13 cellular contexts compared by ENCODE assay signal in genomic region chr11:128775513-128775912, GRCh38.
DNase-seq lines count a peak whose midpoint lies in the region; ATAC-seq and TF ChIP-seq lines count a peak whose summit lies in the region.
"Had no signal": no experiment of that assay in that cellular context is flagged by ENCODE, and none has a peak within 500 bp of the region (broad histone marks: within the 10 kb centered on the region; RNA-seq: fewer than 3 reads in every experiment).

No MANE protein-coding gene starts in this region.

- DNase-seq in heart left ventricle (no peak), left ventricle myocardium superior (no peak), iris pigment epithelial cell (ENCODE audit: low read depth) (peak; percentile 57)
- no peak for DNase-seq in activated T-helper 2 cell treated with anti-CD3 and anti-CD28 coated beads, Interferon-gamma antibody, Interleukin-2, Interleukin-4, amounts not matched to agents 10 μg/mL and 5 μg/mL and 100 μg/mL, durations not matched to agents 14 hours and 24 hours and 36 hours (ENCODE audit: low spot score)
- no peak for DNase-seq in stimulated activated effector memory CD8-positive, alpha-beta T cell treated with anti-CD3 and anti-CD28 coated beads, Interleukin-12 subunit alpha, Interleukin-12 subunit beta, amount 100 ng/mL, for 72 hours (ENCODE audit: low spot score in 2 of 2)
- DNase-seq: GOT3, NCI-H1105, SJCRH30, substantia nigra had no signal

- TF ChIP-seq POLR2A in heart left ventricle (IDR thresholded peaks at IDR 0.05) (no peak), gastroesophageal sphincter (IDR thresholded peaks at IDR 0.05) (no peak)

- peak overlapping the region; percentile 6 for H3K27ac Mint-ChIP-seq in activated T-helper 2 cell treated with anti-CD3 and anti-CD28 coated beads, Interferon-gamma antibody, Interleukin-2, Interleukin-4, amounts not matched to agents 10 μg/mL and 5 μg/mL and 100 μg/mL, durations not matched to agents 14 hours and 24 hours and 36 hours
- peak overlapping the region; percentile 85 for H3K27ac Mint-ChIP-seq in stimulated activated effector memory CD8-positive, alpha-beta T cell treated with anti-CD3 and anti-CD28 coated beads, Interleukin-12 subunit alpha, Interleukin-12 subunit beta, amount 100 ng/mL, for 72 hours

- no peaks in the 10 kb centered on the region for H3K27me3 Mint-ChIP-seq in activated T-helper 2 cell treated with anti-CD3 and anti-CD28 coated beads, Interferon-gamma antibody, Interleukin-2, Interleukin-4, amounts not matched to agents 10 μg/mL and 5 μg/mL and 100 μg/mL, durations not matched to agents 14 hours and 24 hours and 36 hours (ENCODE audit: low read depth)

- H3K4me1 ChIP-seq in heart left ventricle = peaks cover 0 to 52% (median 31%) of the 10 kb centered on the region in 12 donors
- H3K4me1 ChIP-seq in gastroesophageal sphincter = peaks cover 0 to 8% (median 0%) of the 10 kb centered on the region in 3 donors
- H3K4me1 ChIP-seq: parathyroid adenoma had no signal

- ATAC-seq in heart left ventricle (peak in 3 of 4 donors; percentile 14 to 53 (median 51)), left ventricle myocardium superior (no peak), GM21381 (IDR thresholded peaks at IDR 0.05; ENCODE audit: unreplicated experiment) (no peak), HG03521 (IDR thresholded peaks at IDR 0.05; ENCODE audit: unreplicated experiment) (no peak), gastroesophageal sphincter (no peak)
- ATAC-seq in stimulated activated effector memory CD8-positive, alpha-beta T cell treated with anti-CD3 and anti-CD28 coated beads, Interleukin-12 subunit alpha, Interleukin-12 subunit beta, amount 100 ng/mL, for 72 hours = no peak

- WGBS in heart left ventricle, 4 donors = 48 to 64% (median 59%) methylated on average over 7 of the region's 7 CpGs
- WGBS in gastroesophageal sphincter (ENCODE audit: low coverage in 1 of 2), 2 donors = 71% methylated on average over 7 of the region's 7 CpGs; no CpG with 5 or more reads in 1 of the 2 donors

- H3K4me1 Mint-ChIP-seq in activated T-helper 2 cell treated with anti-CD3 and anti-CD28 coated beads, Interferon-gamma antibody, Interleukin-2, Interleukin-4, amounts not matched to agents 10 μg/mL and 5 μg/mL and 100 μg/mL, durations not matched to agents 14 hours and 24 hours and 36 hours (ENCODE audit: low read depth) = peaks cover 12% of the 10 kb centered on the region
- H3K4me1 Mint-ChIP-seq in stimulated activated effector memory CD8-positive, alpha-beta T cell treated with anti-CD3 and anti-CD28 coated beads, Interleukin-12 subunit alpha, Interleukin-12 subunit beta, amount 100 ng/mL, for 72 hours = peaks cover 73% of the 10 kb centered on the region

- H3K36me3 ChIP-seq in heart left ventricle (peaks cover 0 to 94% (median 45%) of the 10 kb centered on the region in 9 donors), gastroesophageal sphincter (peaks cover 0 to 25% of the 10 kb centered on the region in 2 donors)
- H3K36me3 ChIP-seq: SJCRH30 had no signal

- no peaks in the 10 kb centered on the region for H3K9me3 ChIP-seq in heart left ventricle
- H3K9me3 ChIP-seq in gastroesophageal sphincter = no peaks in the 10 kb centered on the region
- H3K9me3 ChIP-seq: SJCRH30 had no signal

- TF ChIP-seq CTCF in heart left ventricle (IDR thresholded peaks at IDR 0.05) (no peak), gastroesophageal sphincter (IDR thresholded peaks at IDR 0.05) (no peak)

- H3K4me3 ChIP-seq in heart left ventricle = no peak overlapping the region
- H3K4me3 ChIP-seq in gastroesophageal sphincter = no peak overlapping the region
- H3K4me3 ChIP-seq: SJCRH30 had no signal

- no peak for TF ChIP-seq EP300 in gastroesophageal sphincter (IDR thresholded peaks at IDR 0.05)

- intact Hi-C loops in heart left ventricle (cut with DNase I) = loop anchor here in 6 of 10 donors (2.0 to 10.0 kb wide), 5 partner anchors 47 to 601 kb away; no protein-coding TSS in a partner anchor
- intact Hi-C loops in left ventricle myocardium superior (cut with micrococcal nuclease) = no loop called here
- intact Hi-C loops in activated T-helper 2 cell treated with anti-CD3 and anti-CD28 coated beads, Interferon-gamma antibody, Interleukin-2, Interleukin-4, amounts not matched to agents 10 μg/mL and 5 μg/mL and 100 μg/mL, durations not matched to agents 14 hours and 24 hours and 36 hours (cut with micrococcal nuclease) = no loop called here

- no peak overlapping the region for H3K4me3 Mint-ChIP-seq in activated T-helper 2 cell treated with anti-CD3 and anti-CD28 coated beads, Interferon-gamma antibody, Interleukin-2, Interleukin-4, amounts not matched to agents 10 μg/mL and 5 μg/mL and 100 μg/mL, durations not matched to agents 14 hours and 24 hours and 36 hours (ENCODE audit: low read depth)
- H3K4me3 Mint-ChIP-seq in stimulated activated effector memory CD8-positive, alpha-beta T cell treated with anti-CD3 and anti-CD28 coated beads, Interleukin-12 subunit alpha, Interleukin-12 subunit beta, amount 100 ng/mL, for 72 hours = peak overlapping the region; percentile 7

- H3K27me3 ChIP-seq in heart left ventricle (no peaks in the 10 kb centered on the region), gastroesophageal sphincter (no peaks in the 10 kb centered on the region)
- H3K27me3 ChIP-seq: SJCRH30 had no signal

- H3K27ac ChIP-seq in heart left ventricle (peak overlapping the region in 3 of 12 donors; percentile 27 to 42 (median 28)), gastroesophageal sphincter (no peak overlapping the region)
- H3K27ac ChIP-seq: parathyroid adenoma, SJCRH30 had no signal

- H3K9me3 Mint-ChIP-seq in activated T-helper 2 cell treated with anti-CD3 and anti-CD28 coated beads, Interferon-gamma antibody, Interleukin-2, Interleukin-4, amounts not matched to agents 10 μg/mL and 5 μg/mL and 100 μg/mL, durations not matched to agents 14 hours and 24 hours and 36 hours = no peaks in the 10 kb centered on the region
- no peaks in the 10 kb centered on the region for H3K9me3 Mint-ChIP-seq in stimulated activated effector memory CD8-positive, alpha-beta T cell treated with anti-CD3 and anti-CD28 coated beads, Interleukin-12 subunit alpha, Interleukin-12 subunit beta, amount 100 ng/mL, for 72 hours

- peaks cover 74% of the 10 kb centered on the region for H3K36me3 Mint-ChIP-seq in activated T-helper 2 cell treated with anti-CD3 and anti-CD28 coated beads, Interferon-gamma antibody, Interleukin-2, Interleukin-4, amounts not matched to agents 10 μg/mL and 5 μg/mL and 100 μg/mL, durations not matched to agents 14 hours and 24 hours and 36 hours (ENCODE audit: low read depth)
- H3K36me3 Mint-ChIP-seq in stimulated activated effector memory CD8-positive, alpha-beta T cell treated with anti-CD3 and anti-CD28 coated beads, Interleukin-12 subunit alpha, Interleukin-12 subunit beta, amount 100 ng/mL, for 72 hours = peaks cover 92% of the 10 kb centered on the region

Comparison
In these comparisons a context has a peak if more than half of its experiments do, and no peak if none do; other contexts are left out.
1. ATAC-seq: peak in heart left ventricle (3 of 4); none in left ventricle myocardium superior (single experiment), stimulated activated effector memory CD8-positive, alpha-beta T cell treated with anti-CD3 and anti-CD28 coated beads, Interleukin-12 subunit alpha, Interleukin-12 subunit beta, amount 100 ng/mL, for 72 hours (single experiment), GM21381 (single experiment), HG03521 (single experiment) and gastroesophageal sphincter (single experiment).
2. intact Hi-C loops: an anchor here in heart left ventricle (2.0 to 10.0 kb wide); none called in left ventricle myocardium superior and activated T-helper 2 cell treated with anti-CD3 and anti-CD28 coated beads, Interferon-gamma antibody, Interleukin-2, Interleukin-4, amounts not matched to agents 10 μg/mL and 5 μg/mL and 100 μg/mL, durations not matched to agents 14 hours and 24 hours and 36 hours.